8 cellular contexts compared by ENCODE assay signal in genomic region chr17:49496183-49496865, GRCh38. TPM values are rescaled to one million over a fixed set of nuclear protein-coding genes. Genes with fewer than 3 reads are reported as not detected.
A peak's percentile ranks its signal among the peaks of the same experiment; 100 is the strongest.
DNase-seq lines count a peak whose midpoint lies in the region; ATAC-seq and TF ChIP-seq lines count a peak whose summit lies in the region.

No MANE protein-coding gene starts in this region.

- no peak overlapping the region for H3K27ac ChIP-seq in smooth muscle cell (ENCODE audit: low read depth)

- no peaks in the 10 kb centered on the region for H3K9me3 ChIP-seq in Loucy (ENCODE audit: insufficient read depth, low read depth, low read length)
- no peaks in the 10 kb centered on the region for H3K9me3 ChIP-seq in smooth muscle cell (replicated peaks; ENCODE audit: low read depth)

- no peaks in the 10 kb centered on the region for H3K9me2 ChIP-seq in Loucy (replicated peaks; ENCODE audit: low read depth, low read length)

- H3K9ac ChIP-seq in Loucy (ENCODE audit: low read depth, low read length, poor library complexity, severe bottlenecking) (no peak overlapping the region), smooth muscle cell (ENCODE audit: low read depth) (no peak overlapping the region)

- CTCF ChIA-PET in WTC11 (lab: Charles Lee), result interaction anchor here (0.6 to 5.7 kb wide), 36 partner anchors 11 to 1227 kb away, joined by 3 to 199 read pairs (median 4); partner anchors contain the start of gene PHB1

- H3K4me1 ChIP-seq in Loucy (ENCODE audit: insufficient read depth, low read length, poor library complexity, severe bottlenecking), result peaks cover 22% of the 10 kb centered on the region
- peaks cover 23% of the 10 kb centered on the region for H3K4me1 ChIP-seq in smooth muscle cell (ENCODE audit: low read depth)

- H2AFZ ChIP-seq in Loucy (ENCODE audit: low read length), result no peak overlapping the region
- no peak overlapping the region for H2AFZ ChIP-seq in smooth muscle cell (ENCODE audit: low read depth)

- H3K27me3 Mint-ChIP-seq in WTC11 (ENCODE audit: low read depth), result peaks cover 75% of the 10 kb centered on the region

- TF ChIP-seq CTCF in GM06990 (IDR thresholded peaks at IDR 0.05; ENCODE audit: insufficient read depth, low read length, poor library complexity, severe bottlenecking) (peak; percentile 46), Loucy (conservative IDR thresholded peaks at IDR 0.05; ENCODE audit: low read length) (peak; percentile 22), WTC11 (IDR thresholded peaks at IDR 0.05) (peak; percentile 87), smooth muscle cell (IDR thresholded peaks at IDR 0.05; ENCODE audit: borderline replicate concordance, insufficient read depth, poor library complexity, severe bottlenecking) (peak; percentile 69)

- no peaks in the 10 kb centered on the region for H3K36me3 ChIP-seq in GM06990 (ENCODE audit: control insufficient read depth, insufficient read depth, low read length)
- H3K36me3 ChIP-seq in Loucy (ENCODE audit: insufficient read depth, low read length), result no peaks in the 10 kb centered on the region
- H3K36me3 ChIP-seq in smooth muscle cell (ENCODE audit: low read depth), result no peaks in the 10 kb centered on the region

- ATAC-seq in WTC11 (peak; percentile 69), HG02759 (IDR thresholded peaks at IDR 0.05; ENCODE audit: unreplicated experiment) (no peak)

- no peaks in the 10 kb centered on the region for H3K36me3 Mint-ChIP-seq in WTC11

- H3F3A ChIP-seq in Loucy (ENCODE audit: low read depth) (no peaks in the 10 kb centered on the region), smooth muscle cell (ENCODE audit: low read depth) (peaks cover 9% of the 10 kb centered on the region)

- POLR2A ChIA-PET in WTC11 (lab: Charles Lee), result interaction anchor here (0.5 to 2.5 kb wide), 3 partner anchors 12 to 465 kb away, joined by 5 to 10 read pairs (median 6); no protein-coding TSS in a partner anchor

- H3K4me3 ChIP-seq in GM06990 (replicated peaks; ENCODE audit: low read depth, low read length), result peak overlapping the region; percentile 40
- H3K4me3 ChIP-seq in Loucy (ENCODE audit: low read length, poor library complexity, severe bottlenecking), result no peak overlapping the region
- H3K4me3 ChIP-seq in smooth muscle cell, result peak overlapping the region; percentile 45

- H3K9me3 Mint-ChIP-seq in WTC11, result no peaks in the 10 kb centered on the region

- H3K27ac Mint-ChIP-seq in WTC11, result no peak overlapping the region

- H3K4me2 ChIP-seq in Loucy (ENCODE audit: low read depth, low read length, poor library complexity, severe bottlenecking) (no peak overlapping the region), smooth muscle cell (peak overlapping the region; percentile 90)

- H3K79me2 ChIP-seq in Loucy (ENCODE audit: insufficient read depth, low read length) (no peaks in the 10 kb centered on the region), smooth muscle cell (ENCODE audit: low read depth) (no peaks in the 10 kb centered on the region)

- peaks cover 2% of the 10 kb centered on the region for H3K27me3 ChIP-seq in GM06990 (replicated peaks; ENCODE audit: control insufficient read depth, insufficient read depth, low read length)
- no peaks in the 10 kb centered on the region for H3K27me3 ChIP-seq in Loucy (ENCODE audit: insufficient read depth, low read length, poor library complexity, severe bottlenecking)
- H3K27me3 ChIP-seq in smooth muscle cell (ENCODE audit: low read depth), result peaks cover 33% of the 10 kb centered on the region

- in situ Hi-C loops in T47D (cut with HindIII; ENCODE audit: low pct_unique_long_range_greater_than_20kb, low sequenced_read_pairs), result no loop called here

- H3K4me1 Mint-ChIP-seq in WTC11, result peaks cover 31% of the 10 kb centered on the region

- peak; percentile 74 for DNase-seq in GM06990 (ENCODE audit: extremely low read depth, insufficient read length)
- DNase-seq in WTC11 (ENCODE audit: low spot score), result peak; percentile 90
- peak; percentile 59 to 91 for DNase-seq in T47D (ENCODE audit: low read depth in 1 of 2, low spot score in 1 of 2)
- DNase-seq in iPS-NIHi7 (ENCODE audit: extremely low spot score), result peak; percentile 78
- DNase-seq in smooth muscle cell (lab: John Stamatoyannopoulos, UW; ENCODE audit: unreplicated experiment), result peak; percentile 29
- DNase-seq in 8988T, result no peak

- H4K20me1 ChIP-seq in Loucy (ENCODE audit: insufficient read depth, low read length, poor library complexity, severe bottlenecking) (no peaks in the 10 kb centered on the region), smooth muscle cell (ENCODE audit: low read depth) (no peaks in the 10 kb centered on the region)

- peak overlapping the region; percentile 85 for H3K4me3 Mint-ChIP-seq in WTC11

- WGBS in smooth muscle cell (ENCODE audit: low lambda C conversion rate), result 2% methylated on average over 60 of the region's 85 CpGs

TF ChIP-seq in WTC11, 78 proteins besides CTCF, POLR2A, EP300 and RAD21 (continues in another document):
- TF ChIP-seq NFE2L1 (CRISPR knock-in tag; IDR thresholded peaks at IDR 0.05) (no peak), GRHL2 (CRISPR knock-in tag; IDR thresholded peaks at IDR 0.05; ENCODE audit: insufficient replicate concordance, severe bottlenecking) (no peak), SOX15 (CRISPR knock-in tag; IDR thresholded peaks at IDR 0.05) (no peak), NFYB (CRISPR knock-in tag; conservative IDR thresholded peaks at IDR 0.05; ENCODE audit: low read depth) (no peak), ESRRA (CRISPR knock-in tag; IDR thresholded peaks at IDR 0.05; ENCODE audit: borderline replicate concordance) (peak; percentile 68; the same call in 1 of the 2 replicates), KAT7 (CRISPR knock-in tag; IDR thresholded peaks at IDR 0.05; ENCODE audit: borderline replicate concordance) (peak; percentile 65; the same call in 1 of the 2 replicates), ZNF232 (CRISPR knock-in tag; IDR thresholded peaks at IDR 0.05) (no peak), MXD4 (CRISPR knock-in tag; IDR thresholded peaks at IDR 0.05; ENCODE audit: borderline replicate concordance) (no peak), ELF4 (CRISPR knock-in tag; IDR thresholded peaks at IDR 0.05; ENCODE audit: low read depth) (no peak), HMGXB4 (CRISPR knock-in tag; IDR thresholded peaks at IDR 0.05) (peak; percentile 98), SMAD4 (CRISPR knock-in tag; IDR thresholded peaks at IDR 0.05) (no peak), ERG (CRISPR knock-in tag; IDR thresholded peaks at IDR 0.05) (no peak), FOXP1 (CRISPR knock-in tag; IDR thresholded peaks at IDR 0.05; ENCODE audit: borderline replicate concordance) (peak; percentile 40; the same call in 1 of the 2 replicates), USF1 (CRISPR knock-in tag; IDR thresholded peaks at IDR 0.05) (no peak), ZBTB21 (CRISPR knock-in tag; IDR thresholded peaks at IDR 0.05; ENCODE audit: borderline replicate concordance) (no peak)
- TF ChIP-seq, protein P1, sequence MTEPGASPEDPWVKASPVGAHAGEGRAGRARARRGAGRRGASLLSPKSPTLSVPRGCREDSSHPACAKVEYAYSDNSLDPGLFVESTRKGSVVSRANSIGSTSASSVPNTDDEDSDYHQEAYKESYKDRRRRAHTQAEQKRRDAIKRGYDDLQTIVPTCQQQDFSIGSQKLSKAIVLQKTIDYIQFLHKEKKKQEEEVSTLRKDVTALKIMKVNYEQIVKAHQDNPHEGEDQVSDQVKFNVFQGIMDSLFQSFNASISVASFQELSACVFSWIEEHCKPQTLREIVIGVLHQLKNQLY (CRISPR knock-in tag; IDR thresholded peaks at IDR 0.05), result no peak
- TF ChIP-seq, protein P2, sequence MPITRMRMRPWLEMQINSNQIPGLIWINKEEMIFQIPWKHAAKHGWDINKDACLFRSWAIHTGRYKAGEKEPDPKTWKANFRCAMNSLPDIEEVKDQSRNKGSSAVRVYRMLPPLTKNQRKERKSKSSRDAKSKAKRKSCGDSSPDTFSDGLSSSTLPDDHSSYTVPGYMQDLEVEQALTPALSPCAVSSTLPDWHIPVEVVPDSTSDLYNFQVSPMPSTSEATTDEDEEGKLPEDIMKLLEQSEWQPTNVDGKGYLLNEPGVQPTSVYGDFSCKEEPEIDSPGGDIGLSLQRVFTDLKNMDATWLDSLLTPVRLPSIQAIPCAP (CRISPR knock-in tag; IDR thresholded peaks at IDR 0.05), result no peak
- TF ChIP-seq, protein P3, sequence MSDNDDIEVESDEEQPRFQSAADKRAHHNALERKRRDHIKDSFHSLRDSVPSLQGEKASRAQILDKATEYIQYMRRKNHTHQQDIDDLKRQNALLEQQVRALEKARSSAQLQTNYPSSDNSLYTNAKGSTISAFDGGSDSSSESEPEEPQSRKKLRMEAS (CRISPR knock-in tag; IDR thresholded peaks at IDR 0.05), result 0 out of 2 replicates have a peak, but pooled peaks have one; percentile 8

RNA-seq across cellular contexts. Expression of gene NGFR, which starts 1.2 kb away (rescaled TPM):
- 11.3 to 12.4 TPM (median 12.1 TPM) in 3 replicates for total RNA-seq in WTC11 (2021)
- 1.3 and 2.4 TPM in 2 replicates for total RNA-seq in smooth muscle cell
- polyA plus RNA-seq in smooth muscle cell, result 2.3 and 2.5 TPM in 2 replicates

Comparison
In these comparisons a context has a peak if more than half of its experiments do, and no peak if none do; other contexts are left out.
1. CTCF ChIP-seq: peak in every context shown above with its lines; median percentile 87 in WTC11; 69 in smooth muscle cell; 46 in GM06990; 22 in Loucy.